ENCODE assay signal across 13 cellular contexts in genomic region chr19:42553292-42554045, GRCh38. TPM values are rescaled to one million over a fixed set of nuclear protein-coding genes. Genes with fewer than 3 reads are reported as not detected.
DNase-seq lines count a peak whose midpoint lies in the region; ATAC-seq lines count a peak whose summit lies in the region.
"Had no signal": no experiment of that assay in that cellular context is flagged by ENCODE, and none has a peak within 500 bp of the region (broad histone marks: within the 10 kb centered on the region; RNA-seq: fewer than 3 reads in every experiment).

No MANE protein-coding gene starts in this region.

- peak; percentile 33 for DNase-seq in activated CD8-positive, alpha-beta memory T cell treated with anti-CD3 and anti-CD28 coated beads, Interleukin-2, amount 10 ng/mL, durations not matched to agents 7 days and 5 days
- DNase-seq in activated CD8-positive, alpha-beta memory T cell treated with anti-CD3 and anti-CD28 coated beads for 24 hours, result no peak
- peak; percentile 86 for DNase-seq in amniotic epithelial cell (ENCODE audit: low read depth)
- DNase-seq in right cardiac atrium, result no peak
- peak in 1 of 2 donors; percentile 59 for DNase-seq in aorta
- DNase-seq in stimulated activated naive CD4-positive, alpha-beta T cell treated with Interleukin-2 at 50 U/mL for 16 hours (lab: John Stamatoyannopoulos, UW), result no peak
- no peak for DNase-seq in natural killer cell treated with Interleukin-12 subunit alpha and Interleukin-12 subunit beta and Interleukin-15 and Interleukin-18, amount 100 ng/mL, for 72 hours (ENCODE audit: low spot score)
- DNase-seq: gastrocnemius medialis, NCI-H510A had no signal

- WGBS in right cardiac atrium, result 75% methylated on average over 8 of the region's 8 CpGs
- 75 to 77% methylated on average over 8 of the region's 8 CpGs for WGBS in aorta, 2 donors

- CTCF ChIA-PET in activated CD8-positive, alpha-beta memory T cell treated with anti-CD3 and anti-CD28 coated beads, Interleukin-2, amount 10 ng/mL, durations not matched to agents 7 days and 5 days (lab: Charles Lee), result interaction anchor here (0.9 to 1.3 kb wide), 2 partner anchors 13 to 103 kb away, joined by 3 to 5 read pairs; no protein-coding TSS in a partner anchor

- H3K27me3 ChIP-seq in right cardiac atrium (ENCODE audit: control insufficient read depth, insufficient read depth) (no peaks in the 10 kb centered on the region), aorta (ENCODE audit: control insufficient read depth in 1 of 2, insufficient read depth in 2 of 2, low read length in 1 of 2) (no peaks in the 10 kb centered on the region)
- H3K27me3 ChIP-seq: gastrocnemius medialis had no signal

- peaks cover 2% of the 10 kb centered on the region for H3K9me3 Mint-ChIP-seq in activated CD8-positive, alpha-beta memory T cell treated with anti-CD3 and anti-CD28 coated beads, Interleukin-2, amount 10 ng/mL, durations not matched to agents 7 days and 5 days (ENCODE audit: low read depth)
- H3K9me3 Mint-ChIP-seq in natural killer cell treated with Interleukin-12 subunit alpha and Interleukin-12 subunit beta and Interleukin-15 and Interleukin-18, amount 100 ng/mL, for 72 hours, result no peaks in the 10 kb centered on the region

- no peak overlapping the region for H3K27ac Mint-ChIP-seq in activated CD8-positive, alpha-beta memory T cell treated with anti-CD3 and anti-CD28 coated beads, Interleukin-2, amount 10 ng/mL, durations not matched to agents 7 days and 5 days
- no peak overlapping the region for H3K27ac Mint-ChIP-seq in natural killer cell treated with Interleukin-12 subunit alpha and Interleukin-12 subunit beta and Interleukin-15 and Interleukin-18, amount 100 ng/mL, for 72 hours
- H3K27ac Mint-ChIP-seq: activated naive CD4-positive, alpha-beta T cell treated with anti-CD3 and anti-CD28 coated beads, Interleukin-2, amount 50 U/mL, for 72 hours had no signal

- H3K27me3 Mint-ChIP-seq in activated CD8-positive, alpha-beta memory T cell treated with anti-CD3 and anti-CD28 coated beads, Interleukin-2, amount 10 ng/mL, durations not matched to agents 7 days and 5 days, result peaks cover 35% of the 10 kb centered on the region
- peaks cover 12 to 16% of the 10 kb centered on the region in 2 donors for H3K27me3 Mint-ChIP-seq in natural killer cell treated with Interleukin-12 subunit alpha and Interleukin-12 subunit beta and Interleukin-15 and Interleukin-18, amount 100 ng/mL, for 72 hours

- H3K27ac ChIP-seq in right cardiac atrium (ENCODE audit: low read length), result no peak overlapping the region
- no peak overlapping the region for H3K27ac ChIP-seq in aorta (ENCODE audit: low read depth in 1 of 2, low read length in 2 of 2)
- H3K27ac ChIP-seq: A549 had no signal

- no peaks in the 10 kb centered on the region for H3K36me3 Mint-ChIP-seq in activated CD8-positive, alpha-beta memory T cell treated with anti-CD3 and anti-CD28 coated beads, Interleukin-2, amount 10 ng/mL, durations not matched to agents 7 days and 5 days
- no peaks in the 10 kb centered on the region for H3K36me3 Mint-ChIP-seq in natural killer cell treated with Interleukin-12 subunit alpha and Interleukin-12 subunit beta and Interleukin-15 and Interleukin-18, amount 100 ng/mL, for 72 hours

- H3K4me1 Mint-ChIP-seq in activated CD8-positive, alpha-beta memory T cell treated with anti-CD3 and anti-CD28 coated beads, Interleukin-2, amount 10 ng/mL, durations not matched to agents 7 days and 5 days, result peaks cover 10% of the 10 kb centered on the region
- no peaks in the 10 kb centered on the region for H3K4me1 Mint-ChIP-seq in natural killer cell treated with Interleukin-12 subunit alpha and Interleukin-12 subunit beta and Interleukin-15 and Interleukin-18, amount 100 ng/mL, for 72 hours (ENCODE audit: low read depth in 2 of 2)

- H3K9me3 ChIP-seq in right cardiac atrium (ENCODE audit: control insufficient read depth, low read length), result no peaks in the 10 kb centered on the region
- peaks cover 2% of the 10 kb centered on the region for H3K9me3 ChIP-seq in aorta (ENCODE audit: control insufficient read depth, low read length)
- H3K9me3 ChIP-seq: gastrocnemius medialis had no signal

- H3K4me3 Mint-ChIP-seq in activated CD8-positive, alpha-beta memory T cell treated with anti-CD3 and anti-CD28 coated beads, Interleukin-2, amount 10 ng/mL, durations not matched to agents 7 days and 5 days, result no peak overlapping the region
- no peak overlapping the region for H3K4me3 Mint-ChIP-seq in natural killer cell treated with Interleukin-12 subunit alpha and Interleukin-12 subunit beta and Interleukin-15 and Interleukin-18, amount 100 ng/mL, for 72 hours

- ATAC-seq in activated CD8-positive, alpha-beta memory T cell treated with anti-CD3 and anti-CD28 coated beads, Interleukin-2, amount 10 ng/mL, durations not matched to agents 7 days and 5 days, result no peak
- ATAC-seq in right cardiac atrium, result peak; percentile 45 to 46
- ATAC-seq in aorta (ENCODE audit: low FRiP score), result peak; percentile 50
- no peak for ATAC-seq in GM21825 (IDR thresholded peaks at IDR 0.05; ENCODE audit: unreplicated experiment)
- no peak for ATAC-seq in natural killer cell treated with Interleukin-12 subunit alpha and Interleukin-12 subunit beta and Interleukin-15 and Interleukin-18, amount 100 ng/mL, for 72 hours
- ATAC-seq: A549; activated naive CD4-positive, alpha-beta T cell treated with anti-CD3 and anti-CD28 coated beads, Interleukin-2, amount 50 U/mL, for 72 hours; gastrocnemius medialis had no signal

- H3K36me3 ChIP-seq in aorta (ENCODE audit: control insufficient read depth in 1 of 2, insufficient read depth in 2 of 2, low read length in 1 of 2), result no peaks in the 10 kb centered on the region
- H3K36me3 ChIP-seq: gastrocnemius medialis had no signal

- H3K4me3 ChIP-seq in right cardiac atrium (ENCODE audit: low read length) (no peak overlapping the region), aorta (ENCODE audit: low read length in 2 of 2) (no peak overlapping the region)
- H3K4me3 ChIP-seq: A549, gastrocnemius medialis had no signal

- H3K4me1 ChIP-seq in right cardiac atrium (ENCODE audit: control insufficient read depth, insufficient read depth, low read length) (no peaks in the 10 kb centered on the region), aorta (ENCODE audit: control insufficient read depth in 1 of 2, insufficient read depth in 2 of 2, low read length in 2 of 2) (no peaks in the 10 kb centered on the region)
- H3K4me1 ChIP-seq: A549, gastrocnemius medialis had no signal

- intact Hi-C loops in right cardiac atrium (cut with DNase I) (no loop called here), aorta (cut with DNase I) (no loop called here)

RNA-seq across cellular contexts. Expression of gene CEACAM1, which starts 25.2 kb away (rescaled TPM):
- 10 to 100 TPM; 30.0 to 37.0 TPM for total RNA-seq in activated CD8-positive, alpha-beta memory T cell treated with anti-CD3 and anti-CD28 coated beads, Interleukin-2, amount 10 ng/mL, durations not matched to agents 7 days and 5 days
- total RNA-seq in right cardiac atrium (1 to 10 TPM; 2.7 to 4.2 (median 3.4) TPM), aorta (1 to 10 TPM; 5.1 to 5.2 TPM)
- polyA plus RNA-seq in right cardiac atrium (2.6 TPM), aorta (1 to 10 TPM in 1 of 2 donors, under 1 TPM in 1; 0.79 to 5.6 TPM)
- 1 to 10 TPM; 2.8 to 6.4 TPM for total RNA-seq in natural killer cell treated with Interleukin-12 subunit alpha and Interleukin-12 subunit beta and Interleukin-15 and Interleukin-18, amount 100 ng/mL, for 72 hours

RNA-seq across cellular contexts. Expression of gene CEACAM8, which starts 41.3 kb away (rescaled TPM):
- not detected for total RNA-seq in activated CD8-positive, alpha-beta memory T cell treated with anti-CD3 and anti-CD28 coated beads, Interleukin-2, amount 10 ng/mL, durations not matched to agents 7 days and 5 days
- total RNA-seq in right cardiac atrium, result not detected
- not detected for polyA plus RNA-seq in right cardiac atrium
- under 1 TPM in 1 of 2 donors, not detected in 1; 0.19 TPM for total RNA-seq in aorta
- under 1 TPM in 1 of 2 donors, not detected in 1; 0.50 TPM for polyA plus RNA-seq in aorta
- not detected for total RNA-seq in natural killer cell treated with Interleukin-12 subunit alpha and Interleukin-12 subunit beta and Interleukin-15 and Interleukin-18, amount 100 ng/mL, for 72 hours
- total RNA-seq: activated naive CD4-positive, alpha-beta T cell treated with anti-CD3 and anti-CD28 coated beads, Interleukin-2, amount 50 U/mL, for 72 hours; gastrocnemius medialis had no signal
- polyA plus RNA-seq: A549, neural cell had no signal

Comparison
In these comparisons a context has a peak if more than half of its experiments do, and no peak if none do; other contexts are left out.
1. DNase-seq: peak in activated CD8-positive, alpha-beta memory T cell treated with anti-CD3 and anti-CD28 coated beads, Interleukin-2, amount 10 ng/mL, durations not matched to agents 7 days and 5 days (single experiment) and amniotic epithelial cell (single experiment); none in activated CD8-positive, alpha-beta memory T cell treated with anti-CD3 and anti-CD28 coated beads for 24 hours (single experiment), right cardiac atrium (0 of 3), stimulated activated naive CD4-positive, alpha-beta T cell treated with Interleukin-2 at 50 U/mL for 16 hours (single experiment) and natural killer cell treated with Interleukin-12 subunit alpha and Interleukin-12 subunit beta and Interleukin-15 and Interleukin-18, amount 100 ng/mL, for 72 hours (single experiment).
2. ATAC-seq: peak in right cardiac atrium (2 of 2) and aorta (single experiment); none in activated CD8-positive, alpha-beta memory T cell treated with anti-CD3 and anti-CD28 coated beads, Interleukin-2, amount 10 ng/mL, durations not matched to agents 7 days and 5 days (single experiment), GM21825 (single experiment) and natural killer cell treated with Interleukin-12 subunit alpha and Interleukin-12 subunit beta and Interleukin-15 and Interleukin-18, amount 100 ng/mL, for 72 hours (0 of 2).
3. RNA of gene CEACAM1, which starts 25.2 kb away (total RNA-seq): 30.0 to 37.0 TPM in activated CD8-positive, alpha-beta memory T cell treated with anti-CD3 and anti-CD28 coated beads, Interleukin-2, amount 10 ng/mL, durations not matched to agents 7 days and 5 days; 2.8 to 6.4 TPM in natural killer cell treated with Interleukin-12 subunit alpha and Interleukin-12 subunit beta and Interleukin-15 and Interleukin-18, amount 100 ng/mL, for 72 hours, 5.1 to 5.2 TPM in aorta and 2.7 to 4.2 TPM in right cardiac atrium; every median in the first group is over 4 times any median in the second.